1 cellular context compared by ENCODE assay signal in the genomic region with DNA sequence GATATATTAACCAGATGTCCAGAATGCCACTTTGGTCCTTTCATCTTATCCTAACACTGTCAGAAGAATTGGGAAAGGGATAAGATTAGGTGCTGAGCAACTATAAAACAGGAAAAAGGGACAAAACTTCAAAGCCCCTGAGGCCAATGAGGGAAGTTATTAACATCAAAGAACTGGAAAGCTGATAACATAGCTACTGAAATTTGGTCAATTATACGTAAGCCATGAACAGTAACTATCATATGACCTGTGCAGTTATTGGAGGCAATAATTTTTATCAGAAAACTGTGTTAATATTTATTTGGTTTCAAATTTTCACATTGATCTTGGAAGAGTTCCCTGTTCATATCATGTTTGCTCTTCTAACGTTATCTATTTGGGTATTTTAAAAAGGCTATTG.
A peak's percentile ranks its signal among the peaks of the same experiment; 100 is the strongest.
TF ChIP-seq lines count a peak whose summit lies in the region.

No MANE protein-coding gene starts in this region.

TF ChIP-seq in HCT116, 20 proteins besides CTCF, POLR2A, EP300 and RAD21:
- peak; percentile 20 for TF ChIP-seq TCF7L2 (IDR thresholded peaks at IDR 0.05; ENCODE audit: borderline replicate concordance, extremely low read depth, insufficient read depth, insufficient read length)
- no peak for TF ChIP-seq ELF1 (IDR thresholded peaks at IDR 0.05; ENCODE audit: borderline replicate concordance, low read depth)
TF ChIP-seq in HCT116: peak in this region for 1.
